8 cellular contexts compared by ENCODE assay signal in genomic region chr1:27341525-27342252, GRCh38. TPM values are rescaled to one million over a fixed set of nuclear protein-coding genes. Genes with fewer than 3 reads are reported as not detected.
DNase-seq lines count a peak whose midpoint lies in the region; ATAC-seq lines count a peak whose summit lies in the region.

SYTL1 (plus strand) TSS chr1:27342022; CDS start chr1:27345335, 3,313 bp downstream.

- ATAC-seq in GM19043 (IDR thresholded peaks at IDR 0.05; ENCODE audit: low read depth, unreplicated experiment), result peak; percentile 52

- intact Hi-C loops in cardiac septum (cut with DNase I), result loop anchor here (5.0 kb wide), 1 partner anchor 34 kb away; no protein-coding TSS in a partner anchor

- peak; percentile 84 for DNase-seq in AG20443 (ENCODE audit: low spot score)
- peak; percentile 84 for DNase-seq in SIG-M5 treated with dmso at 0.1 percent for 504 hours (lab: John Stamatoyannopoulos, UW; ENCODE audit: unreplicated experiment)
- DNase-seq in activated gamma-delta T cell treated with anti-CD3 and anti-CD28 coated beads, Interleukin-2, amount 50 U/mL, for 16 hours (ENCODE audit: low read depth), result peak; percentile 54
- peak; percentile 85 for DNase-seq in cardiac septum (ENCODE audit: low spot score)
- peak; percentile 23 for DNase-seq in retina
- no peak for DNase-seq in GOT3 (lab: John Stamatoyannopoulos, UW)

- peak within 1 kb of the TSS; percentile 86 for H3K27ac ChIP-seq in KOPT-K1 (ENCODE audit: low read depth, low read length, poor library complexity, severe bottlenecking)

- peaks cover 24% of the 10 kb centered on the region; the same call in 1 of the 2 replicates for H3K36me3 ChIP-seq in KOPT-K1 (ENCODE audit: insufficient read depth, low read length)

- H3K9me3 ChIP-seq in KOPT-K1 (ENCODE audit: insufficient read depth, low read length, poor library complexity, severe bottlenecking), result no peaks in the 10 kb centered on the region

RNA-seq across cellular contexts. Expression of gene SYTL1, which starts in this region (rescaled TPM):
- total RNA-seq in cardiac septum, result 0.65 TPM

Comparison
In these comparisons a context has a peak if more than half of its experiments do, and no peak if none do; other contexts are left out.
1. Peak in DNase-seq in cardiac septum; RNA of the gene not detected or under 1 TPM.